In genomic region chr4:105059337-105059736, GRCh38 we compare ENCODE assay signal across 9 cellular contexts.
DNase-seq lines count a peak whose midpoint lies in the region; ATAC-seq lines count a peak whose summit lies in the region.
"Had no signal": no experiment of that assay in that cellular context is flagged by ENCODE, and none has a peak within 500 bp of the region (broad histone marks: within the 10 kb centered on the region; RNA-seq: fewer than 3 reads in every experiment).

No MANE protein-coding gene starts in this region.

- peak; percentile 27 for ATAC-seq in GM18519 (IDR thresholded peaks at IDR 0.05; ENCODE audit: low FRiP score, unreplicated experiment)
- peak; percentile 31 for ATAC-seq in GM21528 (IDR thresholded peaks at IDR 0.05; ENCODE audit: low FRiP score, unreplicated experiment)
- peak; percentile 23 for ATAC-seq in HG03565 (IDR thresholded peaks at IDR 0.05; ENCODE audit: unreplicated experiment)

- DNase-seq in germinal center (ENCODE audit: low spot score) (peak; percentile 6), HCEC 1CT (no peak), NCI-H82 (lab: John Stamatoyannopoulos, UW) (no peak), activated gamma-delta T cell (lab: John Stamatoyannopoulos, UW) (no peak), mucosa of gallbladder (ENCODE audit: low spot score) (no peak)
- DNase-seq: NCI-H1436 treated with DMSO at 0.1 percent for 48 hours had no signal
